In the genomic region with DNA sequence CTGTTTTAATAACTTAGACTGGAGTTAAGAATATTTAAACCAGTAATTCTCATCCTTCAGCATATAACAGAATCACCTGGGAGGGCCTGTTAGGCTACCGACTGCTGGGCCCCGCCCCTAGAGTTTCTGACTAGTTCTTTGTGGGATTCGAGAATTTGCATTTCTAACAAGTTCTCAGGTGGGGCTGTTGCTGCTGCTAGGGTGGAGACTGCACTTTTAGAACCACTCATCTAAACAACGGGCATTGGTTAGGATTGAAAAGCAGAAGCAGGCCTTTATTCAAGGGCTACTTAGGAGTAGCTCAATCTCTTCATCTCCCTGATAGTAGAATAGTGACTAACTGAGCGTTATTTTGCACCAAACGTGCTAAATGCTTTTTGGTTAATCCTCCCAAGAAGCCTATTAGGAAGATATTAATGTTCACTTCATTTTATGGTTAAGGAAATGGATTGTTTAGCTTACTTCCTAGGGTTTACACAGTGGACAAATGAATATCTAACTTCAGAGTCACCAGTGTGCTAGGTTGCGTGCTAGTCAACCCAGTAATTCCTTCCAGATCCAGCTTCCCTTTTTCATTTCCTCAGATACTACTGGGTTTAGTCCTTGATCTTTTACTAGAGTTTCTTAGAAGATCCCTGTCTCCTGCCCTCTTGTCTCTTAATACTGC, we compare ENCODE assay signal across 9 cellular contexts. TPM values are rescaled to one million over a fixed set of nuclear protein-coding genes. Genes with fewer than 3 reads are reported as not detected.
A peak's percentile ranks its signal among the peaks of the same experiment; 100 is the strongest.
DNase-seq lines count a peak whose midpoint lies in the region; ATAC-seq, FAIRE-seq and TF ChIP-seq lines count a peak whose summit lies in the region.
"Had no signal": no experiment of that assay in that cellular context is flagged by ENCODE, and none has a peak within 500 bp of the region (broad histone marks: within the 10 kb centered on the region; RNA-seq: fewer than 3 reads in every experiment).

No MANE protein-coding gene starts in this region.

- H3K4me1 ChIP-seq in mucosa of descending colon (ENCODE audit: low read depth), result peaks cover 5% of the 10 kb centered on the region
- H3K4me1 ChIP-seq in small intestine (ENCODE audit: control insufficient read depth in 2 of 2, insufficient read depth in 1 of 2, low read depth in 1 of 2, low read length in 1 of 2), result no peaks in the 10 kb centered on the region

- peaks cover 6% of the 10 kb centered on the region for H3K4me1 Mint-ChIP-seq in chondrocyte (ENCODE audit: low read depth)
- no peaks in the 10 kb centered on the region for H3K4me1 Mint-ChIP-seq in glutamatergic neuron (ENCODE audit: low read depth, unreplicated experiment)

- ATAC-seq in GM19043 (IDR thresholded peaks at IDR 0.05; ENCODE audit: low read depth, unreplicated experiment) (peak; percentile 94), HG02852 (IDR thresholded peaks at IDR 0.05; ENCODE audit: unreplicated experiment) (peak; percentile 95), mucosa of descending colon (peak; percentile 56)

- peaks cover 1% of the 10 kb centered on the region for H3K36me3 Mint-ChIP-seq in chondrocyte (ENCODE audit: low read depth)
- no peaks in the 10 kb centered on the region for H3K36me3 Mint-ChIP-seq in glutamatergic neuron (ENCODE audit: unreplicated experiment)

- H3K9me3 Mint-ChIP-seq in chondrocyte (ENCODE audit: low read depth) (no peaks in the 10 kb centered on the region), glutamatergic neuron (ENCODE audit: unreplicated experiment) (no peaks in the 10 kb centered on the region)

- no peak for FAIRE-seq in small intestine (lab: Jason Lieb, UNC)

- H3K27ac Mint-ChIP-seq in chondrocyte (ENCODE audit: unreplicated experiment) (no peak overlapping the region), glutamatergic neuron (ENCODE audit: unreplicated experiment) (no peak overlapping the region)

- no peaks in the 10 kb centered on the region for H3K36me3 ChIP-seq in mucosa of descending colon (ENCODE audit: low read depth)
- H3K36me3 ChIP-seq in small intestine (ENCODE audit: control insufficient read depth in 2 of 2, insufficient read depth in 2 of 2, low read length in 2 of 2), result peaks cover under 1 to 3% of the 10 kb centered on the region in 2 donors

- peak overlapping the region in 1 of 2 donors; percentile 31 for H3K27ac ChIP-seq in small intestine (ENCODE audit: low read depth in 1 of 2, low read length in 1 of 2)

- no peaks in the 10 kb centered on the region for H3K27me3 Mint-ChIP-seq in chondrocyte (ENCODE audit: low read depth)
- H3K27me3 Mint-ChIP-seq in glutamatergic neuron (ENCODE audit: unreplicated experiment), result peaks cover 1% of the 10 kb centered on the region

- no peaks in the 10 kb centered on the region for H3K27me3 ChIP-seq in small intestine (ENCODE audit: control insufficient read depth in 2 of 2, insufficient read depth in 2 of 2, low read length in 2 of 2)

- intact Hi-C loops in mucosa of descending colon (cut with DNase I, micrococcal nuclease), result no loop called here

- WGBS in small intestine, 3 donors, result 70 to 86% (median 75%) methylated on average over 7 of the region's 7 CpGs

- DNase-seq in NCI-H2107 treated with DMSO at 0.1 percent for 48 hours (lab: John Stamatoyannopoulos, UW; ENCODE audit: unreplicated experiment), result peak; percentile 75
- peak in 1 of 3 donors; percentile 29 for DNase-seq in mucosa of descending colon
- DNase-seq in chondrocyte (ENCODE audit: low spot score), result no peak
- DNase-seq in glutamatergic neuron, result no peak
- DNase-seq in NCI-H2227 treated with DMSO at 0.1 percent for 48 hours (lab: John Stamatoyannopoulos, UW), result no peak
- DNase-seq in small intestine, result no peak

- no peaks in the 10 kb centered on the region for H3K9me3 ChIP-seq in mucosa of descending colon
- no peaks in the 10 kb centered on the region for H3K9me3 ChIP-seq in small intestine (ENCODE audit: control insufficient read depth, low read depth)

- TF ChIP-seq CTCF in mucosa of descending colon (IDR thresholded peaks at IDR 0.05), result no peak
- no peak for TF ChIP-seq CTCF in chondrocyte (IDR thresholded peaks at IDR 0.05)
- no peak for TF ChIP-seq CTCF in glutamatergic neuron (IDR thresholded peaks at IDR 0.05; ENCODE audit: partially characterized antibody, unreplicated experiment)

- H3K4me3 Mint-ChIP-seq in chondrocyte (ENCODE audit: unreplicated experiment) (no peak overlapping the region), glutamatergic neuron (ENCODE audit: unreplicated experiment) (no peak overlapping the region)

- H3K4me3 ChIP-seq in mucosa of descending colon (no peak overlapping the region), small intestine (ENCODE audit: low read depth in 1 of 2, low read length in 2 of 2) (no peak overlapping the region)
- H3K4me3 ChIP-seq: lung had no signal

RNA-seq across cellular contexts. Expression of a gene that starts 31.1 kb away (rescaled TPM):
- total RNA-seq in mucosa of descending colon (100 to 1,000 TPM in 2 of 3 donors, 10 to 100 TPM in 1; 91.4 to 123 (median 116) TPM), chondrocyte (49.6 to 66.6 TPM (median 52.7 TPM) in 3 replicates), glutamatergic neuron (ENCODE audit: unreplicated experiment) (34.1 TPM)
- 100 to 1,000 TPM in 1 of 3 donors, 10 to 100 TPM in 2; 55.1 to 118 (median 74.6) TPM for polyA plus RNA-seq in small intestine

RNA-seq across cellular contexts. Expression of a gene that starts 32.8 kb away (rescaled TPM):
- total RNA-seq in mucosa of descending colon (10 to 100 TPM; 40.2 to 50.2 (median 45.8) TPM), chondrocyte (28.4 to 35.4 TPM (median 29.2 TPM) in 3 replicates), glutamatergic neuron (ENCODE audit: unreplicated experiment) (19.4 TPM)
- polyA plus RNA-seq in small intestine, result 10 to 100 TPM; 13.0 to 19.9 (median 15.2) TPM
